Comparison of ENCODE assay signal across 23 cellular contexts in genomic region chr16:29254676-29255495, GRCh38.
"Had no signal": no experiment of that assay in that cellular context is flagged by ENCODE, and none has a peak within 500 bp of the region (broad histone marks: within the 10 kb centered on the region; RNA-seq: fewer than 3 reads in every experiment).

No MANE protein-coding gene starts in this region.

- H3K27ac ChIP-seq: esophagus squamous epithelium, neutrophil, spleen, testis had no signal

- FAIRE-seq: colon, kidney had no signal

- H3K4me3 ChIP-seq: esophagus squamous epithelium, gastroesophageal sphincter, lung, right atrium auricular region, spleen, testis, tibial nerve had no signal

- H3K27ac Mint-ChIP-seq: nephron progenitor cell; stimulated activated memory B cell treated with anti-CD40 and anti-IgM and Interleukin-4, amounts not matched to agents 10 μg/mL and 1 μg/mL and 100 μg/mL, for 72 hours had no signal

- ATAC-seq: left cardiac atrium; left ventricle myocardium superior; stimulated activated memory B cell treated with anti-CD40 and anti-IgM and Interleukin-4, amounts not matched to agents 10 μg/mL and 1 μg/mL and 100 μg/mL, for 72 hours; stimulated activated naive CD8-positive, alpha-beta T cell treated with anti-CD3 and anti-CD28 coated beads, Interleukin-15, amount 100 ng/mL, for 72 hours had no signal

- H3K9me3 Mint-ChIP-seq: immature natural killer cell; nephron progenitor cell; stimulated activated memory B cell treated with anti-CD40 and anti-IgM and Interleukin-4, amounts not matched to agents 10 μg/mL and 1 μg/mL and 100 μg/mL, for 72 hours; stimulated activated naive CD8-positive, alpha-beta T cell treated with anti-CD3 and anti-CD28 coated beads, Interleukin-15, amount 100 ng/mL, for 72 hours had no signal

- DNase-seq: dermis blood vessel endothelial cell; esophagus squamous epithelium; foreskin fibroblast; immature natural killer cell; left cardiac atrium; left ventricle myocardium superior; mesenchymal stem cell; midbrain; nephron progenitor cell; spleen; stimulated activated CD4-positive, alpha-beta T cell treated with anti-CD3 and anti-CD28 coated beads, Interleukin-15, amount 100 ng/mL, for 24 hours; stimulated activated CD4-positive, alpha-beta T cell treated with anti-CD3 and anti-CD28 coated beads, Interleukin-1b, Interleukin-23, amount 100 ng/mL, for 48 hours; stimulated activated CD4-positive, alpha-beta T cell treated with anti-CD3 and anti-CD28 coated beads, Interleukin-4, amount 100 ng/mL, for 24 hours; stimulated activated naive CD8-positive, alpha-beta T cell treated with anti-CD3 and anti-CD28 coated beads, Interleukin-15, amount 100 ng/mL, for 72 hours; testis had no signal

- H3K9me3 ChIP-seq: esophagus squamous epithelium, gastroesophageal sphincter, neutrophil, right atrium auricular region, spleen, testis, tibial nerve had no signal

- H3K27me3 Mint-ChIP-seq: stimulated activated memory B cell treated with anti-CD40 and anti-IgM and Interleukin-4, amounts not matched to agents 10 μg/mL and 1 μg/mL and 100 μg/mL, for 72 hours; stimulated activated naive CD8-positive, alpha-beta T cell treated with anti-CD3 and anti-CD28 coated beads, Interleukin-15, amount 100 ng/mL, for 72 hours had no signal

- H3K27me3 ChIP-seq: esophagus squamous epithelium, gastroesophageal sphincter, neutrophil, right atrium auricular region, spleen, testis, tibial nerve had no signal

- H3K4me3 Mint-ChIP-seq: immature natural killer cell; nephron progenitor cell; stimulated activated memory B cell treated with anti-CD40 and anti-IgM and Interleukin-4, amounts not matched to agents 10 μg/mL and 1 μg/mL and 100 μg/mL, for 72 hours; stimulated activated naive CD8-positive, alpha-beta T cell treated with anti-CD3 and anti-CD28 coated beads, Interleukin-15, amount 100 ng/mL, for 72 hours had no signal

- H3K4me1 Mint-ChIP-seq: stimulated activated memory B cell treated with anti-CD40 and anti-IgM and Interleukin-4, amounts not matched to agents 10 μg/mL and 1 μg/mL and 100 μg/mL, for 72 hours had no signal

- H3K36me3 ChIP-seq: esophagus squamous epithelium, right atrium auricular region, tibial nerve had no signal
